In genomic region chr2:69505710-69506109, GRCh38 we compare ENCODE assay signal across 22 cellular contexts.
DNase-seq lines count a peak whose midpoint lies in the region; ATAC-seq and TF ChIP-seq lines count a peak whose summit lies in the region.
"Had no signal": no experiment of that assay in that cellular context is flagged by ENCODE, and none has a peak within 500 bp of the region (broad histone marks: within the 10 kb centered on the region; RNA-seq: fewer than 3 reads in every experiment).

No MANE protein-coding gene starts in this region.

- H3K27me3 Mint-ChIP-seq in CD14-positive monocyte (ENCODE audit: low read depth in 3 of 3), result no peaks in the 10 kb centered on the region
- no peaks in the 10 kb centered on the region for H3K27me3 Mint-ChIP-seq in CD4-positive, CD25-positive, alpha-beta regulatory T cell
- H3K27me3 Mint-ChIP-seq in activated naive CD8-positive, alpha-beta T cell treated with anti-CD3 and anti-CD28 coated beads, Interleukin-2, amount 50 U/mL, for 24 hours, result no peaks in the 10 kb centered on the region

- peak overlapping the region; percentile 19 for H3K27ac ChIP-seq in CD4-positive, CD25-positive, alpha-beta regulatory T cell (ENCODE audit: insufficient read depth, low read length, poor library complexity, severe bottlenecking)
- H3K27ac ChIP-seq: epithelial cell of prostate had no signal

- TF ChIP-seq CTCF in CD14-positive monocyte (IDR thresholded peaks at IDR 0.05) (no peak), BE2C (IDR thresholded peaks at IDR 0.05; ENCODE audit: low read depth, low read length) (no peak)

- ATAC-seq in CD4-positive, CD25-positive, alpha-beta regulatory T cell (ENCODE audit: low read depth in 2 of 2), result peak in 1 of 2 donors; percentile 34
- no peak for ATAC-seq in activated naive CD8-positive, alpha-beta T cell treated with anti-CD3 and anti-CD28 coated beads, Interleukin-2, amount 50 U/mL, for 24 hours
- no peak for ATAC-seq in HG03097 (IDR thresholded peaks at IDR 0.05; ENCODE audit: low FRiP score, unreplicated experiment)
- ATAC-seq: SK-N-SH treated with all-trans-retinoic acid at 6 μM for 48 hours, WTC11 had no signal

- peaks cover 8% of the 10 kb centered on the region for H3K4me1 ChIP-seq in CD4-positive, CD25-positive, alpha-beta regulatory T cell (ENCODE audit: control insufficient read depth, insufficient read depth, low read length, poor library complexity, severe bottlenecking)
- no peaks in the 10 kb centered on the region for H3K4me1 ChIP-seq in BE2C

- peak overlapping the region in 1 of 2 donors; percentile 78 for H3K4me3 Mint-ChIP-seq in CD14-positive monocyte
- H3K4me3 Mint-ChIP-seq in CD4-positive, CD25-positive, alpha-beta regulatory T cell, result peak overlapping the region in 2 of 4 donors; percentile 5 to 37
- no peak overlapping the region for H3K4me3 Mint-ChIP-seq in activated naive CD8-positive, alpha-beta T cell treated with anti-CD3 and anti-CD28 coated beads, Interleukin-2, amount 50 U/mL, for 24 hours
- H3K4me3 Mint-ChIP-seq: HFFc6, WTC11 had no signal

- H3K9me3 ChIP-seq in CD4-positive, CD25-positive, alpha-beta regulatory T cell (ENCODE audit: control insufficient read depth in 2 of 2, low read length in 2 of 2), result no peaks in the 10 kb centered on the region
- no peaks in the 10 kb centered on the region for H3K9me3 ChIP-seq in BE2C

- intact Hi-C loops in CD14-positive monocyte (cut with micrococcal nuclease), result no loop called here

- peaks cover 83% of the 10 kb centered on the region for H3K36me3 ChIP-seq in CD4-positive, CD25-positive, alpha-beta regulatory T cell (ENCODE audit: control insufficient read depth, insufficient read depth, low read length)
- H3K36me3 ChIP-seq in BE2C, result peaks cover 4% of the 10 kb centered on the region; the same call in 1 of the 2 replicates

- peaks cover 0 to 4% (median 0%) of the 10 kb centered on the region in 7 donors for H3K9me3 Mint-ChIP-seq in CD14-positive monocyte
- peaks cover 0 to 5% (median 0%) of the 10 kb centered on the region in 7 donors for H3K9me3 Mint-ChIP-seq in CD4-positive, CD25-positive, alpha-beta regulatory T cell
- no peaks in the 10 kb centered on the region for H3K9me3 Mint-ChIP-seq in activated naive CD8-positive, alpha-beta T cell treated with anti-CD3 and anti-CD28 coated beads, Interleukin-2, amount 50 U/mL, for 24 hours
- H3K9me3 Mint-ChIP-seq: HFFc6 had no signal

- peaks cover 45% of the 10 kb centered on the region for H3K4me1 Mint-ChIP-seq in CD14-positive monocyte
- H3K4me1 Mint-ChIP-seq in CD4-positive, CD25-positive, alpha-beta regulatory T cell, result peaks cover 23 to 50% (median 38%) of the 10 kb centered on the region in 4 donors
- peaks cover 47% of the 10 kb centered on the region for H3K4me1 Mint-ChIP-seq in activated naive CD8-positive, alpha-beta T cell treated with anti-CD3 and anti-CD28 coated beads, Interleukin-2, amount 50 U/mL, for 24 hours

- H3K36me3 Mint-ChIP-seq in CD14-positive monocyte, result peaks cover 38 to 62% of the 10 kb centered on the region in 2 donors
- H3K36me3 Mint-ChIP-seq in CD4-positive, CD25-positive, alpha-beta regulatory T cell, result peaks cover 58% of the 10 kb centered on the region
- peaks cover 52% of the 10 kb centered on the region for H3K36me3 Mint-ChIP-seq in activated naive CD8-positive, alpha-beta T cell treated with anti-CD3 and anti-CD28 coated beads, Interleukin-2, amount 50 U/mL, for 24 hours (ENCODE audit: low read depth)

- H3K27me3 ChIP-seq in CD4-positive, CD25-positive, alpha-beta regulatory T cell (ENCODE audit: control insufficient read depth, insufficient read depth, low read length), result no peaks in the 10 kb centered on the region
- no peaks in the 10 kb centered on the region for H3K27me3 ChIP-seq in BE2C
- H3K27me3 ChIP-seq: heart left ventricle had no signal

- DNase-seq in CD14-positive monocyte (ENCODE audit: low spot score), result no peak
- DNase-seq in CD4-positive, CD25-positive, alpha-beta regulatory T cell, result no peak
- peak; percentile 86 for DNase-seq in NOMO-1 treated with dmso at 0.1 percent for 144 hours (lab: John Stamatoyannopoulos, UW; ENCODE audit: unreplicated experiment)
- DNase-seq in activated naive CD8-positive, alpha-beta T cell treated with anti-CD3 and anti-CD28 coated beads, Interleukin-2, amount 50 U/mL, for 24 hours, result no peak
- DNase-seq in BE2C, result no peak
- DNase-seq in cerebellar cortex (ENCODE audit: low spot score), result no peak
- DNase-seq: activated T-cell treated with anti-CD3 and anti-CD28 coated beads, Interleukin-2, amount 50 U/mL, for 1 hour; COR-L47; DMS79 treated with DMSO at 0.1 percent for 48 hours; heart left ventricle; HFFc6; KG1; mesenchymal stem cell; NCI-H1092; NCI-H187; NCI-H526 treated with DMSO at 0.1 percent for 48 hours; RPMI8226; T-helper 9 cell had no signal

- H3K27ac Mint-ChIP-seq in CD14-positive monocyte, result peak overlapping the region; percentile 80 to 93 (median 90)
- peak overlapping the region; percentile 11 to 81 (median 70) for H3K27ac Mint-ChIP-seq in CD4-positive, CD25-positive, alpha-beta regulatory T cell
- peak overlapping the region; percentile 40 for H3K27ac Mint-ChIP-seq in activated naive CD8-positive, alpha-beta T cell treated with anti-CD3 and anti-CD28 coated beads, Interleukin-2, amount 50 U/mL, for 24 hours
- H3K27ac Mint-ChIP-seq: HFFc6, WTC11 had no signal

- no peak overlapping the region for H3K4me3 ChIP-seq in CD4-positive, CD25-positive, alpha-beta regulatory T cell (ENCODE audit: low read depth, low read length)
- no peak overlapping the region for H3K4me3 ChIP-seq in BE2C (ENCODE audit: low read depth, low read length)
- H3K4me3 ChIP-seq: heart left ventricle had no signal

Comparison
In these comparisons a context has a peak if more than half of its experiments do, and no peak if none do; other contexts are left out.
1. H3K27ac Mint-ChIP-seq: peak in every context shown above with its lines; median percentile 90 in CD14-positive monocyte; 70 in CD4-positive, CD25-positive, alpha-beta regulatory T cell; 40 in activated naive CD8-positive, alpha-beta T cell treated with anti-CD3 and anti-CD28 coated beads, Interleukin-2, amount 50 U/mL, for 24 hours.